Comparison of ENCODE assay signal across 9 cellular contexts in genomic region chr4:185559913-185560281, GRCh38.
DNase-seq lines count a peak whose midpoint lies in the region; ATAC-seq and TF ChIP-seq lines count a peak whose summit lies in the region.
"Had no signal": no experiment of that assay in that cellular context is flagged by ENCODE, and none has a peak within 500 bp of the region (broad histone marks: within the 10 kb centered on the region; RNA-seq: fewer than 3 reads in every experiment).

No MANE protein-coding gene starts in this region.

- DNase-seq in DMS53 treated with DMSO at 0.1 percent for 48 hours (lab: John Stamatoyannopoulos, UW; ENCODE audit: unreplicated experiment) (peak; percentile 83), OCI-M1 (lab: John Stamatoyannopoulos, UW) (peak; percentile 19), epithelial cell of esophagus (ENCODE audit: low read depth) (peak; percentile 91), non-pigmented ciliary epithelial cell (ENCODE audit: low read depth) (peak; percentile 69), NCI-H526 treated with DMSO at 0.1 percent for 48 hours (lab: John Stamatoyannopoulos, UW) (no peak)
- DNase-seq: DMS79 treated with DMSO at 0.1 percent for 48 hours had no signal

- ATAC-seq in GM21576 (IDR thresholded peaks at IDR 0.05; ENCODE audit: unreplicated experiment) (no peak), HG02970 (IDR thresholded peaks at IDR 0.05; ENCODE audit: low FRiP score, unreplicated experiment) (no peak), HG03469 (IDR thresholded peaks at IDR 0.05; ENCODE audit: unreplicated experiment) (no peak)

- no peak for TF ChIP-seq CTCF in epithelial cell of esophagus (IDR thresholded peaks at IDR 0.05; ENCODE audit: insufficient read depth, low read depth, low read length, missing control alignments)

- no peak overlapping the region for H3K4me3 ChIP-seq in epithelial cell of esophagus (ENCODE audit: low read length)
